In the genomic region with DNA sequence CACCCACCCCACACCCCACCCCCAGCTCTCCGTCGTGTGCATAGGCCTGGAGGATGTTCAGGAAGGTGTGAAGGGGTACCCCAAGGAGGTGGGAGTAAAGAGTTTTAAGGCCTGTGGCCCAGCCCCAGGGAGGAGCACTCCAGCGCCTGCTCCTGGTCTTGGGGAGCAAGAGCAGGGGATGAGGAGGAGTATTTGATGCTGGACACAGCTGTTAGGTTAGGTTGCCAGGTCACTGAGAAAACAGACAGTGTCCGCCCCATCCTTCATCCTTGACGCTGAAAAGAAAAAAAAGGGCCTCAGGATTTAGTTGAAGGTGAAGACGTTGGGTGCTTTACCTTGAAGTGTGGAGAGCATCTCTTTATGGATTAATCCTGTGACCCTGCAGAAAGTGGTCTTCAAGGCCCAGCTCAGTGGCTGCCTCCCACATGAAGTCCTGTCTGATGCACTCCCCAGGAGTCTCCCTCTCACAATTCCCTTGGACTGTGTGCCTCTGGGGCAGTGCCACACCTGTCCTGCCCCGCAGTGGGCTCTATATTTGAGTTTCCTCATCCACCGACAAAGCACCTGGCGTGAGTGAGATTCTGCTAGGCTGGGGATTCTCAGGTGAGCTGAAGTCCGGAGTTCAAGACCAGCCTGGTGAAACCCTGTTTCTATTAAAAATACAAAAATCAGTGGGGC, we compare ENCODE assay signal across 9 cellular contexts.
A peak's percentile ranks its signal among the peaks of the same experiment; 100 is the strongest.
DNase-seq lines count a peak whose midpoint lies in the region; ATAC-seq and TF ChIP-seq lines count a peak whose summit lies in the region.
"Had no signal": no experiment of that assay in that cellular context is flagged by ENCODE, and none has a peak within 500 bp of the region (broad histone marks: within the 10 kb centered on the region; RNA-seq: fewer than 3 reads in every experiment).

No MANE protein-coding gene starts in this region.

- peaks cover 12% of the 10 kb centered on the region for H3K4me1 ChIP-seq in mucosa of descending colon (ENCODE audit: low read depth)

- no peaks in the 10 kb centered on the region for H3K9me2 ChIP-seq in SU-DHL-6 (replicated peaks; ENCODE audit: insufficient read depth, low read length)

- H3K4me3 ChIP-seq in SU-DHL-6 (ENCODE audit: insufficient read depth, low read length, poor library complexity, severe bottlenecking), result no peak overlapping the region
- H3K4me3 ChIP-seq in mucosa of descending colon, result no peak overlapping the region

- TF ChIP-seq CTCF in SU-DHL-6 (IDR thresholded peaks at IDR 0.05; ENCODE audit: insufficient read depth, low read length, poor library complexity, severe bottlenecking) (no peak), mucosa of descending colon (IDR thresholded peaks at IDR 0.05) (no peak)

- peak; percentile 1 for ATAC-seq in GM18511 (IDR thresholded peaks at IDR 0.05; ENCODE audit: unreplicated experiment)
- peak; percentile 9 for ATAC-seq in HG02571 (IDR thresholded peaks at IDR 0.05; ENCODE audit: unreplicated experiment)
- peak; percentile 54 for ATAC-seq in mucosa of descending colon
- ATAC-seq in HG02759 (IDR thresholded peaks at IDR 0.05; ENCODE audit: unreplicated experiment), result no peak

- H3K27me3 ChIP-seq in SU-DHL-6 (ENCODE audit: low read length), result no peaks in the 10 kb centered on the region

- H3K4me2 ChIP-seq in SU-DHL-6 (ENCODE audit: low read depth, low read length, poor library complexity, severe bottlenecking), result no peak overlapping the region

- H3K27ac ChIP-seq in SU-DHL-6 (ENCODE audit: low read depth, low read length), result peak overlapping the region; percentile 52

- no peak overlapping the region for H2AFZ ChIP-seq in SU-DHL-6 (ENCODE audit: low read depth, low read length, severe bottlenecking)

- intact Hi-C loops in mucosa of descending colon (cut with DNase I, micrococcal nuclease), result no loop called here

- H3K9me3 ChIP-seq in SU-DHL-6 (ENCODE audit: insufficient read depth, low read length) (no peaks in the 10 kb centered on the region), mucosa of descending colon (no peaks in the 10 kb centered on the region)

- no peaks in the 10 kb centered on the region for H3K79me2 ChIP-seq in SU-DHL-6 (ENCODE audit: insufficient read depth, low read length)

- H4K20me1 ChIP-seq in SU-DHL-6 (ENCODE audit: low read depth, low read length), result no peaks in the 10 kb centered on the region

- H3K36me3 ChIP-seq in SU-DHL-6 (ENCODE audit: low read length) (no peaks in the 10 kb centered on the region), mucosa of descending colon (ENCODE audit: low read depth) (no peaks in the 10 kb centered on the region)

- H3F3A ChIP-seq in SU-DHL-6 (ENCODE audit: insufficient read depth), result peaks cover 6% of the 10 kb centered on the region

- no peak overlapping the region for H3K9ac ChIP-seq in SU-DHL-6 (ENCODE audit: low read length)

- no peak for DNase-seq in mucosa of descending colon
- DNase-seq in HuH-7.5 (ENCODE audit: low spot score), result no peak
- no peak for DNase-seq in inferior parietal cortex (ENCODE audit: extremely low spot score)
- DNase-seq: foreskin melanocyte, SHP77 treated with DMSO at 0.1 percent for 48 hours had no signal
